Comparison of ENCODE assay signal across 4 cellular contexts in genomic region chr10:46462276-46462675, GRCh38. TPM values are rescaled to one million over a fixed set of nuclear protein-coding genes. Genes with fewer than 3 reads are reported as not detected.
"Had no signal": no experiment of that assay in that cellular context is flagged by ENCODE, and none has a peak within 500 bp of the region (broad histone marks: within the 10 kb centered on the region; RNA-seq: fewer than 3 reads in every experiment).

No MANE protein-coding gene starts in this region.

RNA-seq across cellular contexts. Expression of gene NPY4R, which starts 3.5 kb away (rescaled TPM):
- total RNA-seq: K562, PC-3, SJCRH30, SK-MEL-5 had no signal
- polyA plus RNA-seq: K562 had no signal
